10 cellular contexts compared by ENCODE assay signal in the genomic region with DNA sequence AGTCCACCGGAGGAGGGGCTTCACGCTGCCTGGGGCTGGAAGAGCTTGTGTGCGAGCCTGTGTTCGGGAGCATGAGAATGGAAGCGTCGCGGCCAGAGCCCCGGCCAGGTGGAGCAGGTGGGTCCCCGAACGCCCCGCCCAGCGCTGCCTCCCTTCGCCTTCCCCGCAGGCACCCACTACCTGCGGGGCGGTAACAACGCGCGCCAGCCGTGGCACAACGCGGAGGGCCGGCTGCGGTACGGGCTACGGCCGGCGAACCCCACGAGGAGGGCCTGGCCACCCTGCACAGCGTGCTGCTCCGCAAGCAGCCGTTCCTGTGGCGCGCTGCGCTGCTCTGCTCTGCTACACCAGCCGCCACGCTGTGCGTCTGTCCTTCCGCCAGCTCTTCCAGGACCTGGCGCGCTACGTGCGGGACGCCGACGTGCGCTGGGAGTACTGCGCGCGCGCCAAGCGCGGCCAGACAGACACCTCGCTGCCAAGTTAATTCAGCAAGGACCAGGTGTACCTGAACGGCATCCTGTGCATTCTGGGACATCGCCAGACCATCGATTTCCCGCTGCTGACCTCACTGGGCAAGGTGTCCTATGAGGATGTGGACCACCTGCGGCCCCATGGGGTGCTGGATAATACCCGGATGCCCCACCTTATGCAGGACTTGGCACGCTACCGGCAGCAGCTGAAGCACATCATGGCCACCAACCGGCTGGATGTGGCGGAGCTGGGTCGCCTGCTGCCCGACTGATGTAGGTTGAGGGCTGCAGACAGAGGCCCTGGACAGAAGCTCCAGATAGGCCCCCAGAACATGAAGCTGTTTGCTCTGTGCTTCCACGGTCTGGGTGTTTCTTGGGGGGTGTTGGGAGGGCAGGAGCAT.
A peak's percentile ranks its signal among the peaks of the same experiment; 100 is the strongest.
DNase-seq lines count a peak whose midpoint lies in the region; ATAC-seq and TF ChIP-seq lines count a peak whose summit lies in the region.
"Had no signal": no experiment of that assay in that cellular context is flagged by ENCODE, and none has a peak within 500 bp of the region (broad histone marks: within the 10 kb centered on the region; RNA-seq: fewer than 3 reads in every experiment).

No MANE protein-coding gene starts in this region.

- intact Hi-C loops in breast epithelium (cut with DNase I; ENCODE audit: low total_unique reads) = no loop called here
- intact Hi-C loops in activated CD4-positive, alpha-beta memory T cell treated with anti-CD3 and anti-CD28 coated beads for 36 hours (cut with micrococcal nuclease) = no loop called here

- H3K36me3 ChIP-seq in breast epithelium = no peaks in the 10 kb centered on the region

- peak overlapping the region in 2 of 3 donors; percentile 43 to 64 for H3K4me3 ChIP-seq in breast epithelium
- H3K4me3 ChIP-seq: hepatocyte had no signal

- TF ChIP-seq POLR2A in breast epithelium (IDR thresholded peaks at IDR 0.05) = no peak

- DNase-seq in DMS53 (lab: John Stamatoyannopoulos, UW) = peak; percentile 98
- peak; percentile 45 to 46 for DNase-seq in NCI-H1930 (lab: John Stamatoyannopoulos, UW)
- DNase-seq in breast epithelium (ENCODE audit: low spot score in 2 of 2) = no peak
- DNase-seq in mucosa of gallbladder (ENCODE audit: low spot score) = peak; percentile 46
- DNase-seq in activated CD4-positive, alpha-beta memory T cell treated with anti-CD3 and anti-CD28 coated beads for 36 hours = no peak
- DNase-seq: activated T-cell treated with anti-CD3 and anti-CD28 coated beads, Interleukin-2, amount 50 U/mL, for 1 hour had no signal

- H3K27me3 Mint-ChIP-seq in activated CD4-positive, alpha-beta memory T cell treated with anti-CD3 and anti-CD28 coated beads for 36 hours = peaks cover 8% of the 10 kb centered on the region

- TF ChIP-seq CTCF in breast epithelium (IDR thresholded peaks at IDR 0.05) = no peak

- no peaks in the 10 kb centered on the region for H3K4me1 ChIP-seq in breast epithelium

- CTCF ChIA-PET in activated CD4-positive, alpha-beta memory T cell treated with anti-CD3 and anti-CD28 coated beads for 36 hours (lab: Charles Lee) = no interaction called here

- no peaks in the 10 kb centered on the region for H3K9me3 ChIP-seq in breast epithelium

- ATAC-seq in HG03175 (IDR thresholded peaks at IDR 0.05; ENCODE audit: unreplicated experiment) = no peak
- ATAC-seq in HG03457 (IDR thresholded peaks at IDR 0.05; ENCODE audit: unreplicated experiment) = no peak
- ATAC-seq in GM21786 (IDR thresholded peaks at IDR 0.05; ENCODE audit: unreplicated experiment) = no peak

- no peaks in the 10 kb centered on the region for H3K9me3 Mint-ChIP-seq in activated CD4-positive, alpha-beta memory T cell treated with anti-CD3 and anti-CD28 coated beads for 36 hours

- no peak overlapping the region for H3K27ac ChIP-seq in breast epithelium
- H3K27ac ChIP-seq: hepatocyte had no signal

- no peaks in the 10 kb centered on the region for H3K36me3 Mint-ChIP-seq in activated CD4-positive, alpha-beta memory T cell treated with anti-CD3 and anti-CD28 coated beads for 36 hours

- no peaks in the 10 kb centered on the region for H3K27me3 ChIP-seq in breast epithelium
- H3K27me3 ChIP-seq: hepatocyte had no signal

- no peak overlapping the region for H3K4me3 Mint-ChIP-seq in activated CD4-positive, alpha-beta memory T cell treated with anti-CD3 and anti-CD28 coated beads for 36 hours

- POLR2A ChIA-PET in activated CD4-positive, alpha-beta memory T cell treated with anti-CD3 and anti-CD28 coated beads for 36 hours (lab: Charles Lee) = no interaction called here

- no peak overlapping the region for H3K27ac Mint-ChIP-seq in activated CD4-positive, alpha-beta memory T cell treated with anti-CD3 and anti-CD28 coated beads for 36 hours

- no peaks in the 10 kb centered on the region for H3K4me1 Mint-ChIP-seq in activated CD4-positive, alpha-beta memory T cell treated with anti-CD3 and anti-CD28 coated beads for 36 hours (ENCODE audit: low read depth)

Comparison
In these comparisons a context has a peak if more than half of its experiments do, and no peak if none do; other contexts are left out.
1. DNase-seq: peak in DMS53 (single experiment), NCI-H1930 (2 of 2) and mucosa of gallbladder (single experiment); none in breast epithelium (0 of 2) and activated CD4-positive, alpha-beta memory T cell treated with anti-CD3 and anti-CD28 coated beads for 36 hours (single experiment).